Comparison of ENCODE assay signal across 1 cellular context in the genomic region with DNA sequence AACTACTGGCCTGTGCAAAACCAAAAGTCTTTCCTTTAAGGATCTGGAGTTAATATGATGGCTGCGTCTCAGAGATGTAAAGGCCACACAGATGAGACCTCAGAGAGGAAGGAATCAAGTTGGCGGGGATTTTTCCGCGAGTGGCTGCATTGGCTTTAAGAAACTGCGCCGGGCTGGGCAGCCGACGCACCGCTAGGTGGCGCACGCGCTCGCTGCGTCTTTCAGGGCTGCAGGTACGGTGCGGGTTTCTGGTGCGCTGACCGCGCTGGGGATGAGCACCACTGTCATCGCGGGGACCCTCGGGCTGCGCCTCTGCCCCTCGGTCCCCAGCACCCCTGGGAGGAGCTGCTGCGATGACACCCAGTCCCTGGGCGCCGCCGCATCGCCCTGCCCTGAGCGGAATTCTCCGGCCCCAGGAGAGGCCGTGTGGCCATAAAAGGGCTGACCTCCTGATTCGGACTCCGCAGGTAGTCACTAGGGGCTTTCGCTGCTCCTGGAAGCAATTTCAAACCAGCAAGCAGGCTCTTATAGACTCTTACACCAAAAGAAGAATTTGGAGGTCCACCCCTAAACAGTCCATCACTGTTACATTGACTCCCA.
TF ChIP-seq lines count a peak whose summit lies in the region.

No MANE protein-coding gene starts in this region.

TF ChIP-seq in GM23338, 12 proteins besides CTCF, POLR2A, EP300 and RAD21:
- TF ChIP-seq, protein P1, sequence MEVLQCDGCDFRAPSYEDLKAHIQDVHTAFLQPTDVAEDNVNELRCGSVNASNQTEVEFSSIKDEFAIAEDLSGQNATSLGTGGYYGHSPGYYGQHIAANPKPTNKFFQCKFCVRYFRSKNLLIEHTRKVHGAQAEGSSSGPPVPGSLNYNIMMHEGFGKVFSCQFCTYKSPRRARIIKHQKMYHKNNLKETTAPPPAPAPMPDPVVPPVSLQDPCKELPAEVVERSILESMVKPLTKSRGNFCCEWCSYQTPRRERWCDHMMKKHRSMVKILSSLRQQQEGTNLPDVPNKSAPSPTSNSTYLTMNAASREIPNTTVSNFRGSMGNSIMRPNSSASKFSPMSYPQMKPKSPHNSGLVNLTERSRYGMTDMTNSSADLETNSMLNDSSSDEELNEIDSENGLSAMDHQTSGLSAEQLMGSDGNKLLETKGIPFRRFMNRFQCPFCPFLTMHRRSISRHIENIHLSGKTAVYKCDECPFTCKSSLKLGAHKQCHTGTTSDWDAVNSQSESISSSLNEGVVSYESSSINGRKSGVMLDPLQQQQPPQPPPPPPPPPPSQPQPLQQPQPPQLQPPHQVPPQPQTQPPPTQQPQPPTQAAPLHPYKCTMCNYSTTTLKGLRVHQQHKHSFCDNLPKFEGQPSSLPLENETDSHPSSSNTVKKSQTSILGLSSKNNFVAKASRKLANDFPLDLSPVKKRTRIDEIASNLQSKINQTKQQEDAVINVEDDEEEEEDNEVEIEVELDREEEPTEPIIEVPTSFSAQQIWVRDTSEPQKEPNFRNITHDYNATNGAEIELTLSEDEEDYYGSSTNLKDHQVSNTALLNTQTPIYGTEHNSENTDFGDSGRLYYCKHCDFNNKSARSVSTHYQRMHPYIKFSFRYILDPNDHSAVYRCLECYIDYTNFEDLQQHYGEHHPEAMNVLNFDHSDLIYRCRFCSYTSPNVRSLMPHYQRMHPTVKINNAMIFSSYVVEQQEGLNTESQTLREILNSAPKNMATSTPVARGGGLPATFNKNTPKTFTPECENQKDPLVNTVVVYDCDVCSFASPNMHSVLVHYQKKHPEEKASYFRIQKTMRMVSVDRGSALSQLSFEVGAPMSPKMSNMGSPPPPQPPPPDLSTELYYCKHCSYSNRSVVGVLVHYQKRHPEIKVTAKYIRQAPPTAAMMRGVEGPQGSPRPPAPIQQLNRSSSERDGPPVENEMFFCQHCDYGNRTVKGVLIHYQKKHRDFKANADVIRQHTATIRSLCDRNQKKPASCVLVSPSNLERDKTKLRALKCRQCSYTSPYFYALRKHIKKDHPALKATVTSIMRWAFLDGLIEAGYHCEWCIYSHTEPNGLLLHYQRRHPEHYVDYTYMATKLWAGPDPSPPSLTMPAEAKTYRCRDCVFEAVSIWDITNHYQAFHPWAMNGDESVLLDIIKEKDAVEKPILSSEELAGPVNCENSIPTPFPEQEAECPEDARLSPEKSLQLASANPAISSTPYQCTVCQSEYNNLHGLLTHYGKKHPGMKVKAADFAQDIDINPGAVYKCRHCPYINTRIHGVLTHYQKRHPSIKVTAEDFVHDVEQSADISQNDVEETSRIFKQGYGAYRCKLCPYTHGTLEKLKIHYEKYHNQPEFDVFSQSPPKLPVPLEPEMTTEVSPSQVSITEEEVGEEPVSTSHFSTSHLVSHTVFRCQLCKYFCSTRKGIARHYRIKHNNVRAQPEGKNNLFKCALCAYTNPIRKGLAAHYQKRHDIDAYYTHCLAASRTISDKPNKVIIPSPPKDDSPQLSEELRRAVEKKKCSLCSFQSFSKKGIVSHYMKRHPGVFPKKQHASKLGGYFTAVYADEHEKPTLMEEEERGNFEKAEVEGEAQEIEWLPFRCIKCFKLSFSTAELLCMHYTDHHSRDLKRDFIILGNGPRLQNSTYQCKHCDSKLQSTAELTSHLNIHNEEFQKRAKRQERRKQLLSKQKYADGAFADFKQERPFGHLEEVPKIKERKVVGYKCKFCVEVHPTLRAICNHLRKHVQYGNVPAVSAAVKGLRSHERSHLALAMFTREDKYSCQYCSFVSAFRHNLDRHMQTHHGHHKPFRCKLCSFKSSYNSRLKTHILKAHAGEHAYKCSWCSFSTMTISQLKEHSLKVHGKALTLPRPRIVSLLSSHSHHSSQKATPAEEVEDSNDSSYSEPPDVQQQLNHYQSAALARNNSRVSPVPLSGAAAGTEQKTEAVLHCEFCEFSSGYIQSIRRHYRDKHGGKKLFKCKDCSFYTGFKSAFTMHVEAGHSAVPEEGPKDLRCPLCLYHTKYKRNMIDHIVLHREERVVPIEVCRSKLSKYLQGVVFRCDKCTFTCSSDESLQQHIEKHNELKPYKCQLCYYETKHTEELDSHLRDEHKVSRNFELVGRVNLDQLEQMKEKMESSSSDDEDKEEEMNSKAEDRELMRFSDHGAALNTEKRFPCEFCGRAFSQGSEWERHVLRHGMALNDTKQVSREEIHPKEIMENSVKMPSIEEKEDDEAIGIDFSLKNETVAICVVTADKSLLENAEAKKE (CRISPR knock-in tag; IDR thresholded peaks at IDR 0.05), result no peak
- TF ChIP-seq EZH2phosphoT487 (IDR thresholded peaks at IDR 0.05; ENCODE audit: unreplicated experiment) (no peak), CREB1 (CRISPR knock-in tag; IDR thresholded peaks at IDR 0.05; ENCODE audit: low read depth) (no peak), NANOG (IDR thresholded peaks at IDR 0.05; ENCODE audit: borderline replicate concordance) (no peak), ZNF331 (CRISPR knock-in tag; IDR thresholded peaks at IDR 0.05; ENCODE audit: low read depth) (no peak), JUNB (IDR thresholded peaks at IDR 0.05; ENCODE audit: unreplicated experiment) (no peak), POLR2AphosphoS5 (IDR thresholded peaks at IDR 0.05; ENCODE audit: low read depth) (no peak), STAT1 (IDR thresholded peaks at IDR 0.05; ENCODE audit: unreplicated experiment) (no peak), ZNF114 (CRISPR knock-in tag; IDR thresholded peaks at IDR 0.05) (no peak), EZH2 (IDR thresholded peaks at IDR 0.05; ENCODE audit: low read depth, unreplicated experiment) (no peak)
- TF ChIP-seq, protein P2, sequence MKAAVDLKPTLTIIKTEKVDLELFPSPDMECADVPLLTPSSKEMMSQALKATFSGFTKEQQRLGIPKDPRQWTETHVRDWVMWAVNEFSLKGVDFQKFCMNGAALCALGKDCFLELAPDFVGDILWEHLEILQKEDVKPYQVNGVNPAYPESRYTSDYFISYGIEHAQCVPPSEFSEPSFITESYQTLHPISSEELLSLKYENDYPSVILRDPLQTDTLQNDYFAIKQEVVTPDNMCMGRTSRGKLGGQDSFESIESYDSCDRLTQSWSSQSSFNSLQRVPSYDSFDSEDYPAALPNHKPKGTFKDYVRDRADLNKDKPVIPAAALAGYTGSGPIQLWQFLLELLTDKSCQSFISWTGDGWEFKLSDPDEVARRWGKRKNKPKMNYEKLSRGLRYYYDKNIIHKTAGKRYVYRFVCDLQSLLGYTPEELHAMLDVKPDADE (IDR thresholded peaks at IDR 0.05), result no peak
- TF ChIP-seq, protein P3, sequence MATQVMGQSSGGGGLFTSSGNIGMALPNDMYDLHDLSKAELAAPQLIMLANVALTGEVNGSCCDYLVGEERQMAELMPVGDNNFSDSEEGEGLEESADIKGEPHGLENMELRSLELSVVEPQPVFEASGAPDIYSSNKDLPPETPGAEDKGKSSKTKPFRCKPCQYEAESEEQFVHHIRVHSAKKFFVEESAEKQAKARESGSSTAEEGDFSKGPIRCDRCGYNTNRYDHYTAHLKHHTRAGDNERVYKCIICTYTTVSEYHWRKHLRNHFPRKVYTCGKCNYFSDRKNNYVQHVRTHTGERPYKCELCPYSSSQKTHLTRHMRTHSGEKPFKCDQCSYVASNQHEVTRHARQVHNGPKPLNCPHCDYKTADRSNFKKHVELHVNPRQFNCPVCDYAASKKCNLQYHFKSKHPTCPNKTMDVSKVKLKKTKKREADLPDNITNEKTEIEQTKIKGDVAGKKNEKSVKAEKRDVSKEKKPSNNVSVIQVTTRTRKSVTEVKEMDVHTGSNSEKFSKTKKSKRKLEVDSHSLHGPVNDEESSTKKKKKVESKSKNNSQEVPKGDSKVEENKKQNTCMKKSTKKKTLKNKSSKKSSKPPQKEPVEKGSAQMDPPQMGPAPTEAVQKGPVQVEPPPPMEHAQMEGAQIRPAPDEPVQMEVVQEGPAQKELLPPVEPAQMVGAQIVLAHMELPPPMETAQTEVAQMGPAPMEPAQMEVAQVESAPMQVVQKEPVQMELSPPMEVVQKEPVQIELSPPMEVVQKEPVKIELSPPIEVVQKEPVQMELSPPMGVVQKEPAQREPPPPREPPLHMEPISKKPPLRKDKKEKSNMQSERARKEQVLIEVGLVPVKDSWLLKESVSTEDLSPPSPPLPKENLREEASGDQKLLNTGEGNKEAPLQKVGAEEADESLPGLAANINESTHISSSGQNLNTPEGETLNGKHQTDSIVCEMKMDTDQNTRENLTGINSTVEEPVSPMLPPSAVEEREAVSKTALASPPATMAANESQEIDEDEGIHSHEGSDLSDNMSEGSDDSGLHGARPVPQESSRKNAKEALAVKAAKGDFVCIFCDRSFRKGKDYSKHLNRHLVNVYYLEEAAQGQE (IDR thresholded peaks at IDR 0.05; ENCODE audit: unreplicated experiment), result no peak
TF ChIP-seq in GM23338: peak in this region for 0.
